ENCODE assay signal across 1 cellular context in the genomic region with DNA sequence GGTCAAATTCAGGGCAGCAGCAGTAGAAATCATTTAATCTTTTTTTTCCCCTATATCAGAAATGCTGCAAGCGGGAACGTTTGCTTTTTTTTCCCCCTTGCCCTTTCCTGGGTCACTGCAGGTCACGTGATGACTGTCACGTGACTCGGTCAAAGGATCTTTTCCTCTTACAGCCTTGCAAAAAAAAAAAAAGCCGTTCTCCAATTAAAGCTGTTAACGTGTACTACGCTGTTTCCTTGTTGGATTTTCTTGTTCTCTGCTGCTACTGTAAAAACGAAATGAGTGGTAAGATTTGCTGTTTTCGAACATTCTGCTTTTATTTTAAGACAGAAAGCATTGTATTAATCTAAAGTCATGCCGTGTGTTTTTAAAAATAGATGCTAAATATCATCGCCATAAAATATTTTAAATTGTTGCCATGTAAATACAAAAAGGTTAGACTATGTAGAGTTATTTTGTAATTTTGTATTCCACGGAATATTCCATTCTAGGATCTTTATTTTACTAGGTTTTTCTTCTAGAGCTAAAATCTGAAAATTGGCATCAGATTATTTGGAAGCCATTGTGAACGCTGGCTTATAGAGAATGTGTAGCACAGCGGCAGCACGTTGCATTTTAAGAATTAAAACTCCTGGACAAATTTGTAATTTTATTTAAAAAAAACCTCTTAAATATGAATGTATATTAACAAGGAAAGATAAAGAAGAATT.
TF ChIP-seq lines count a peak whose summit lies in the region.

No MANE protein-coding gene starts in this region.

TF ChIP-seq in HepG2, 621 proteins besides CTCF, POLR2A, EP300 and RAD21 (continued from another document and continues in another):
- TF ChIP-seq HDAC1 (CRISPR knock-in tag; IDR thresholded peaks at IDR 0.05) (peak; percentile 23; the same call in 1 of the 2 replicates), ZBTB44 (CRISPR knock-in tag; IDR thresholded peaks at IDR 0.05) (no peak), ZNF3 (CRISPR knock-in tag; IDR thresholded peaks at IDR 0.05) (no peak), MXI1 (IDR thresholded peaks at IDR 0.05; ENCODE audit: borderline replicate concordance, low read depth, low read length) (no peak), KDM3A (CRISPR knock-in tag; IDR thresholded peaks at IDR 0.05; ENCODE audit: low read depth) (no peak), YEATS4 (CRISPR knock-in tag; IDR thresholded peaks at IDR 0.05; ENCODE audit: borderline replicate concordance) (peak; percentile 61), ZNF383 (CRISPR knock-in tag; IDR thresholded peaks at IDR 0.05; ENCODE audit: borderline replicate concordance) (no peak), ZBTB1 (CRISPR knock-in tag; IDR thresholded peaks at IDR 0.05; ENCODE audit: borderline replicate concordance) (no peak), ZNF878 (CRISPR knock-in tag; IDR thresholded peaks at IDR 0.05) (no peak), PAXIP1 (CRISPR knock-in tag; conservative IDR thresholded peaks at IDR 0.05) (no peak), GTF2F1 (IDR thresholded peaks at IDR 0.05; ENCODE audit: low read length) (peak; percentile 93; the same call in 1 of the 2 replicates), AGO2 (optimal IDR thresholded peaks at IDR 0.05; ENCODE audit: low read depth, low read length) (no peak), SOX13 (IDR thresholded peaks at IDR 0.05) (no peak), SOX13 (CRISPR knock-in tag; conservative IDR thresholded peaks at IDR 0.05 in 1 of 2, IDR thresholded peaks at IDR 0.05 in 1 of 2) (0 out of 4 replicates have a peak, but pooled peaks of 1 of the 2 experiments have one; percentile 24), ZIK1 (CRISPR knock-in tag; IDR thresholded peaks at IDR 0.05; ENCODE audit: borderline replicate concordance, low read depth) (no peak), ZMAT5 (CRISPR knock-in tag; IDR thresholded peaks at IDR 0.05; ENCODE audit: borderline replicate concordance, low read depth) (no peak), CREB3 (CRISPR knock-in tag; IDR thresholded peaks at IDR 0.05) (no peak), ZNF841 (CRISPR knock-in tag; IDR thresholded peaks at IDR 0.05; ENCODE audit: borderline replicate concordance) (no peak), CENPX (CRISPR knock-in tag; IDR thresholded peaks at IDR 0.05) (no peak), SNAI1 (CRISPR knock-in tag; IDR thresholded peaks at IDR 0.05; ENCODE audit: borderline replicate concordance) (no peak), NKX3-1 (CRISPR knock-in tag; IDR thresholded peaks at IDR 0.05) (no peak), ZNF670 (CRISPR knock-in tag; IDR thresholded peaks at IDR 0.05; ENCODE audit: borderline replicate concordance) (no peak), ATF5 (CRISPR knock-in tag; IDR thresholded peaks at IDR 0.05; ENCODE audit: low read depth) (no peak), ZSCAN22 (CRISPR knock-in tag; IDR thresholded peaks at IDR 0.05) (no peak), FOSL2 (CRISPR knock-in tag; IDR thresholded peaks at IDR 0.05) (peak; percentile 25; the same call in 1 of the 2 replicates), ZNF451 (CRISPR knock-in tag; IDR thresholded peaks at IDR 0.05) (no peak), ZNF629 (CRISPR knock-in tag; conservative IDR thresholded peaks at IDR 0.05) (no peak), MTA3 (CRISPR knock-in tag; IDR thresholded peaks at IDR 0.05) (no peak)
- TF ChIP-seq, protein P1, sequence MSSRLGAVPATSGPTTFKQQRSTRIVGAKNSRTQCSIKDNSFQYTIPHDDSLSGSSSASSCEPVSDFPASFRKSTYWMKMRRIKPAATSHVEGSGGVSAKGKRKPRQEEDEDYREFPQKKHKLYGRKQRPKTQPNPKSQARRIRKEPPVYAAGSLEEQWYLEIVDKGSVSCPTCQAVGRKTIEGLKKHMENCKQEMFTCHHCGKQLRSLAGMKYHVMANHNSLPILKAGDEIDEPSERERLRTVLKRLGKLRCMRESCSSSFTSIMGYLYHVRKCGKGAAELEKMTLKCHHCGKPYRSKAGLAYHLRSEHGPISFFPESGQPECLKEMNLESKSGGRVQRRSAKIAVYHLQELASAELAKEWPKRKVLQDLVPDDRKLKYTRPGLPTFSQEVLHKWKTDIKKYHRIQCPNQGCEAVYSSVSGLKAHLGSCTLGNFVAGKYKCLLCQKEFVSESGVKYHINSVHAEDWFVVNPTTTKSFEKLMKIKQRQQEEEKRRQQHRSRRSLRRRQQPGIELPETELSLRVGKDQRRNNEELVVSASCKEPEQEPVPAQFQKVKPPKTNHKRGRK (CRISPR knock-in tag; IDR thresholded peaks at IDR 0.05): no peak
- TF ChIP-seq, protein P2, sequence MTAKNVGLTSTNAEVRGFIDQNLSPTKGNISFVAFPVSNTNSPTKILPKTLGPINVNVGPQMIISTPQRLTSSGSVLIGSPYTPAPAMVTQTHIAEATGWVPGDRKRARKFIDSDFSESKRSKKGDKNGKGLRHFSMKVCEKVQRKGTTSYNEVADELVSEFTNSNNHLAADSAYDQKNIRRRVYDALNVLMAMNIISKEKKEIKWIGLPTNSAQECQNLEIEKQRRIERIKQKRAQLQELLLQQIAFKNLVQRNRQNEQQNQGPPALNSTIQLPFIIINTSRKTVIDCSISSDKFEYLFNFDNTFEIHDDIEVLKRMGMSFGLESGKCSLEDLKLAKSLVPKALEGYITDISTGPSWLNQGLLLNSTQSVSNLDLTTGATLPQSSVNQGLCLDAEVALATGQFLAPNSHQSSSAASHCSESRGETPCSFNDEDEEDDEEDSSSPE (CRISPR knock-in tag; IDR thresholded peaks at IDR 0.05): no peak
- TF ChIP-seq, protein P3, sequence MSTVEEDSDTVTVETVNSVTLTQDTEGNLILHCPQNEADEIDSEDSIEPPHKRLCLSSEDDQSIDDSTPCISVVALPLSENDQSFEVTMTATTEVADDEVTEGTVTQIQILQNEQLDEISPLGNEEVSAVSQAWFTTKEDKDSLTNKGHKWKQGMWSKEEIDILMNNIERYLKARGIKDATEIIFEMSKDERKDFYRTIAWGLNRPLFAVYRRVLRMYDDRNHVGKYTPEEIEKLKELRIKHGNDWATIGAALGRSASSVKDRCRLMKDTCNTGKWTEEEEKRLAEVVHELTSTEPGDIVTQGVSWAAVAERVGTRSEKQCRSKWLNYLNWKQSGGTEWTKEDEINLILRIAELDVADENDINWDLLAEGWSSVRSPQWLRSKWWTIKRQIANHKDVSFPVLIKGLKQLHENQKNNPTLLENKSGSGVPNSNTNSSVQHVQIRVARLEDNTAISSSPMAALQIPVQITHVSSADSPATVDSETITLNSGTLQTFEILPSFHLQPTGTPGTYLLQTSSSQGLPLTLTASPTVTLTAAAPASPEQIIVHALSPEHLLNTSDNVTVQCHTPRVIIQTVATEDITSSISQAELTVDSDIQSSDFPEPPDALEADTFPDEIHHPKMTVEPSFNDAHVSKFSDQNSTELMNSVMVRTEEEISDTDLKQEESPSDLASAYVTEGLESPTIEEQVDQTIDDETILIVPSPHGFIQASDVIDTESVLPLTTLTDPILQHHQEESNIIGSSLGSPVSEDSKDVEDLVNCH (CRISPR knock-in tag; IDR thresholded peaks at IDR 0.05): no peak
- TF ChIP-seq, protein P4, sequence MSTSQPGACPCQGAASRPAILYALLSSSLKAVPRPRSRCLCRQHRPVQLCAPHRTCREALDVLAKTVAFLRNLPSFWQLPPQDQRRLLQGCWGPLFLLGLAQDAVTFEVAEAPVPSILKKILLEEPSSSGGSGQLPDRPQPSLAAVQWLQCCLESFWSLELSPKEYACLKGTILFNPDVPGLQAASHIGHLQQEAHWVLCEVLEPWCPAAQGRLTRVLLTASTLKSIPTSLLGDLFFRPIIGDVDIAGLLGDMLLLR (CRISPR knock-in tag; IDR thresholded peaks at IDR 0.05): no peak
- TF ChIP-seq, protein P5, sequence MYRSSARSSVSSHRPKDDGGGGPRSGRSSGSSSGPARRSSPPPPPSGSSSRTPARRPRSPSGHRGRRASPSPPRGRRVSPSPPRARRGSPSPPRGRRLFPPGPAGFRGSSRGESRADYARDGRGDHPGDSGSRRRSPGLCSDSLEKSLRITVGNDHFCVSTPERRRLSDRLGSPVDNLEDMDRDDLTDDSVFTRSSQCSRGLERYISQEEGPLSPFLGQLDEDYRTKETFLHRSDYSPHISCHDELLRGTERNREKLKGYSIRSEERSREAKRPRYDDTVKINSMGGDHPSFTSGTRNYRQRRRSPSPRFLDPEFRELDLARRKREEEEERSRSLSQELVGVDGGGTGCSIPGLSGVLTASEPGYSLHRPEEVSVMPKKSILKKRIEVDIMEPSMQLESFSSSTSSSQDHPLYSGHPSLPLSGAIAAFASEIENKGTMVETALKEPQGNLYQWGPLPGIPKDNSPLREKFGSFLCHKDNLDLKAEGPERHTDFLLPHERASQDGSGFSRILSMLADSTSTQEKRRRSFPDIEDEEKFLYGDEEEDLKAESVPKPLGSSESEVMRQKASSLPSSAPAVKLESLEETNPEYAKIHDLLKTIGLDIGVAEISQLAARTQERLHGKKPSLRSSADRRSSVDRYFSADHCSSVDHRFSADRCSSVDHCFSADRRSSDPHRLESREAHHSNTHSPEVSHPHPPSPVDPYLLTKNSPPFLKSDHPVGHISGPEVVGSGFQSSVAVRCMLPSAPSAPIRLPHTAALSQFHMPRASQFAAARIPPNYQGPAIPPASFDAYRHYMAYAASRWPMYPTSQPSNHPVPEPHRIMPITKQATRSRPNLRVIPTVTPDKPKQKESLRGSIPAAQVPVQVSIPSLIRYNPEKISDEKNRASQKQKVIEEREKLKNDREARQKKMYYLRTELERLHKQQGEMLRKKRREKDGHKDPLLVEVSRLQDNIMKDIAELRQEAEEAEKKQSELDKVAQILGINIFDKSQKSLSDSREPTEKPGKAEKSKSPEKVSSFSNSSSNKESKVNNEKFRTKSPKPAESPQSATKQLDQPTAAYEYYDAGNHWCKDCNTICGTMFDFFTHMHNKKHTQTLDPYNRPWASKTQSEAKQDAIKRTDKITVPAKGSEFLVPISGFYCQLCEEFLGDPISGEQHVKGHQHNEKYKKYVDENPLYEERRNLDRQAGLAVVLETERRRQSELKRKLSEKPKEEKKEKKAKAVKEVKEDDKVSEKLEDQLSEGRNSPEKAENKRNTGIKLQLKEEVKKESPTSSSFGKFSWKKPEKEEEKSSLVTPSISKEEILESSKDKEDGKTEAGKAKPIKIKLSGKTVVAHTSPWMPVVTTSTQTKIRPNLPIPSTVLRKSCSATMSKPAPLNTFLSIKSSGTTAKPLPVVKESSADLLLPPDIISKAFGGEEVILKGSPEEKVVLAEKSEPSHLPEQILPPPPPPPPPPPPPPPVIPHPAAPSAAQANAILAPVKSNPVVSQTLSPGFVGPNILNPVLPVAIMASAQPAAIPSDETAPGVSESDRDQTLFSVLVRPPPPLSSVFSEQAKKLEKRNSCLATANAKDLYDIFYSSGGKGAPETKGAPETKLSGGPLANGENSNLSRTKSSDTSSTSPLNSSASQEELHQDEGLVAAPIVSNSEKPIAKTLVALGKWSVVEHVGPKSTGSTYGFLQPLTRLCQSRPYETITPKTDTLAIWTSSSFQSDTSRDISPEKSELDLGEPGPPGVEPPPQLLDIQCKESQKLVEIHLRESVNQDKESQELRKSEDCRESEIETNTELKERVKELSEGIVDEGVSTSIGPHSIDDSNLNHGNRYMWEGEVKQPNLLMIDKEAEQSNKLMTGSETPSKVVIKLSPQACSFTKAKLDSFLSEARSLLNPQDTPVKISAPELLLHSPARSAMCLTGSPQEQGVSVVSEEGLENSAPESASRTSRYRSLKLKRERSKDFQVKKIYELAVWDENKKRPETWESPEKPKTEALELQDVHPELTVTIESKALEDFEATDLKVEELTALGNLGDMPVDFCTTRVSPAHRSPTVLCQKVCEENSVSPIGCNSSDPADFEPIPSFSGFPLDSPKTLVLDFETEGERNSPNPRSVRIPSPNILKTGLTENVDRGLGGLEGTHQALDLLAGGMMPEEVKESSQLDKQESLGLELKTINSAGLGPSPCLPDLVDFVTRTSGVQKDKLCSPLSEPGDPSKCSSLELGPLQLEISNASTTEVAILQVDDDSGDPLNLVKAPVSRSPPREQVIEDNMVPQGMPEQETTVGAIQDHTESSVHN (CRISPR knock-in tag; IDR thresholded peaks at IDR 0.05): no peak
